ENCODE assay signal across 8 cellular contexts in the genomic region with DNA sequence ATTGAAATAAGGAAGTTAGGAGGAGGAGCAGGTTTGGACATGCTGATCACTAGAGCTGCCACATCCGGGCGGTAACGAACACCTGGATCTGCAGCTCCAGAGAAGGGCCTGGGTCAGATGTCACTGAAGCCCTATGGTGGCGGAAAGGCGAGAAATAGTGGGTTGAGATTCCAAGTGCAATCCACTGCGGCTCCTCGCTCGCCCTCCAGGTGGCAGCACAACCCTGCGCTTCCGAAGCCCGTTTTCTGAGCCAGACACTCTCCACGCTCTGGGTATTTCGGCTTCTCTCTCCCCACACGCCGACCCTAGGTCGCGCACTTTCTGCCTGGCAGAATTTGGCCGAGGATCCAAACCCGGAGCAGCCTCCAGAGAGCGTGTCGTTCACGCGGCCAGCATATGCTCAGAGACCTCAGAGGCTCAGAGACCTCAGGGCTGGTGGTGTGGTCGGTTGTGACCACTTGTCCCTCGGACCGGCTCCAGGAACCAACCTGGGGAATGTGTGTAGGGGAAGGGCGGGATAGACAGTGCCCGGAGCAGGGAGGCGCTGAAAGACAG. TPM values are rescaled to one million over a fixed set of nuclear protein-coding genes. Genes with fewer than 3 reads are reported as not detected.
DNase-seq lines count a peak whose midpoint lies in the region; ATAC-seq and TF ChIP-seq lines count a peak whose summit lies in the region.

No MANE protein-coding gene starts in this region.

- peak overlapping the region; percentile 75 for H3K4me2 ChIP-seq in H9 (ENCODE audit: insufficient read depth, insufficient read length, low read length)

- H3K27me3 ChIP-seq in H9 (ENCODE audit: insufficient read depth, low read length): no peaks in the 10 kb centered on the region
- no peaks in the 10 kb centered on the region for H3K27me3 ChIP-seq in psoas muscle (ENCODE audit: insufficient read depth in 3 of 3, low read length in 2 of 3)

- no CpG with 5 or more reads among the region's 29 CpGs for WGBS in H9 (ENCODE audit: extremely low coverage, insufficient read length, low lambda C conversion rate)
- WGBS in psoas muscle, 3 donors: 0 to 1% (median 1%) methylated on average over 29 of the region's 29 CpGs

- H3K4me3 Mint-ChIP-seq in H9: peak overlapping the region; percentile 76 to 92

- H4K91ac ChIP-seq in H9 (ENCODE audit: insufficient read length, low read depth, low read length): no peak overlapping the region

- no peaks in the 10 kb centered on the region for H3K79me1 ChIP-seq in H9 (ENCODE audit: insufficient read depth, low read depth, low read length, poor library complexity, severe bottlenecking)

- H3K27ac Mint-ChIP-seq in H9: peak overlapping the region in 2 of 3 experiments; percentile 77 to 90; a peak in 3 of 7 replicates

- peak; percentile 76 for DNase-seq in DMS114 treated with DMSO at 0.1 percent for 48 hours (lab: John Stamatoyannopoulos, UW; ENCODE audit: unreplicated experiment)
- peak; percentile 98 for DNase-seq in H9
- peak; percentile 92 for DNase-seq in NCI-H1105 treated with DMSO at 0.1 percent for 48 hours (lab: John Stamatoyannopoulos, UW)
- peak; percentile 67 to 81 (median 78) for DNase-seq in T-helper 2 cell
- peak in 50 of 56 donors; percentile 23 to 88 (median 61) for DNase-seq in amygdala (lab: John Stamatoyannopoulos, UW)
- peak; percentile 91 for DNase-seq in left ventricle myocardium superior
- peak; percentile 85 to 93 for DNase-seq in psoas muscle
- DNase-seq in ureter (ENCODE audit: low spot score): peak; percentile 90

- no peak overlapping the region for H4K8ac ChIP-seq in H9 (replicated peaks; ENCODE audit: insufficient read length, low read depth, low read length)

- intact Hi-C loops in left ventricle myocardium superior (cut with micrococcal nuclease): loop anchor here (2.0 kb wide), 1 partner anchor 16 kb away; no protein-coding TSS in a partner anchor
- intact Hi-C loops in psoas muscle (cut with DNase I): loop anchor here (1.0 to 5.0 kb wide), 4 partner anchors 16 to 67 kb away; a partner anchor contains a TSS

- peaks cover 0 to 21% of the 10 kb centered on the region in 2 donors for H3K36me3 ChIP-seq in psoas muscle (ENCODE audit: insufficient read depth in 1 of 2, low read depth in 1 of 2)

- no peaks in the 10 kb centered on the region for H3K9me3 ChIP-seq in H9 (ENCODE audit: control insufficient read depth, low read depth, low read length)
- H3K9me3 ChIP-seq in psoas muscle: no peaks in the 10 kb centered on the region

- no peak overlapping the region for H2AK5ac ChIP-seq in H9 (ENCODE audit: insufficient read length, low read length)

- peaks cover 13% of the 10 kb centered on the region for H3K27me3 Mint-ChIP-seq in H9 (ENCODE audit: low read depth)

- H2BK20ac ChIP-seq in H9 (ENCODE audit: low read depth, low read length, poor library complexity, severe bottlenecking): no peak overlapping the region

- H3K79me2 ChIP-seq in H9 (ENCODE audit: insufficient read depth, low read length): no peaks in the 10 kb centered on the region

- no peak overlapping the region for H2BK120ac ChIP-seq in H9 (ENCODE audit: low read depth, low read length, poor library complexity, severe bottlenecking)

- peaks cover 0 to 7% (median 2%) of the 10 kb centered on the region in 3 experiments; a peak in 3 of 7 replicates for H3K36me3 Mint-ChIP-seq in H9 (ENCODE audit: insufficient read depth in 1 of 3, low read depth in 3 of 3)

- H2BK15ac ChIP-seq in H9 (ENCODE audit: low read depth, low read length): no peak overlapping the region

- peak overlapping the region; percentile 42 for H2AFZ ChIP-seq in H9 (ENCODE audit: low read length)

- no peak overlapping the region for H3K56ac ChIP-seq in H9 (ENCODE audit: insufficient read length, low read depth, low read length)

- no peak overlapping the region for H2BK5ac ChIP-seq in H9 (ENCODE audit: insufficient read length, low read length)

- peak overlapping the region; percentile 55; the same call in 1 of the 2 replicates for H3K14ac ChIP-seq in H9 (ENCODE audit: insufficient read depth, low read length)

- TF ChIP-seq CTCF in H9 (conservative IDR thresholded peaks at IDR 0.05): peak; percentile 86
- TF ChIP-seq CTCF in psoas muscle (IDR thresholded peaks at IDR 0.05): peak; percentile 89

- no peak overlapping the region for H3K4ac ChIP-seq in H9 (ENCODE audit: low read depth, low read length)

- no peak overlapping the region for H3K9ac ChIP-seq in H9 (ENCODE audit: extremely low read depth, insufficient read length, low read length)

- peaks cover 12% of the 10 kb centered on the region for H3K23me2 ChIP-seq in H9 (ENCODE audit: insufficient read length, low read depth, low read length, poor library complexity, severe bottlenecking)

- no peak overlapping the region for H3K23ac ChIP-seq in H9 (ENCODE audit: insufficient read length, low read depth, low read length)

- H3K18ac ChIP-seq in H9 (ENCODE audit: insufficient read length, low read depth, low read length): peak overlapping the region; percentile 41

- H3K9me3 Mint-ChIP-seq in H9: no peaks in the 10 kb centered on the region

- no peak overlapping the region for H2BK12ac ChIP-seq in H9 (ENCODE audit: insufficient read length, low read depth, low read length)

- peak overlapping the region; percentile 86 for H3K4me3 ChIP-seq in psoas muscle

- H4K20me1 ChIP-seq in H9 (ENCODE audit: control insufficient read depth, insufficient read depth, insufficient read length): no peaks in the 10 kb centered on the region

- H4K5ac ChIP-seq in H9 (ENCODE audit: insufficient read length, low read depth, low read length): no peak overlapping the region

- no peak overlapping the region for H3T11ph ChIP-seq in H9 (ENCODE audit: low read length)

- H3K27ac ChIP-seq in H9 (ENCODE audit: insufficient read length, low read depth, low read length): peak overlapping the region; percentile 78
- H3K27ac ChIP-seq in psoas muscle: peak overlapping the region; percentile 96

- H3K4me1 Mint-ChIP-seq in H9: peaks cover 16 to 23% of the 10 kb centered on the region in 2 experiments

- ATAC-seq in left ventricle myocardium superior: peak; percentile 62
- peak; percentile 56 to 74 (median 61) for ATAC-seq in psoas muscle

- H3K4me1 ChIP-seq in H9 (ENCODE audit: insufficient read depth, low read length) (peaks cover 4% of the 10 kb centered on the region; the same call in 1 of the 2 replicates), psoas muscle (peaks cover 28% of the 10 kb centered on the region)

RNA-seq across cellular contexts. Expression of a gene that starts 0.9 kb away (rescaled TPM):
- total RNA-seq in H9 (2021) (4.4 and 4.7 TPM in 2 replicates), left ventricle myocardium superior (170 TPM), psoas muscle (100 to 1,000 TPM in 3 of 4 donors, 10 to 100 TPM in 1; 50.9 to 257 (median 139) TPM), ureter (11.2 TPM)
- 100 to 1,000 TPM in 1 of 3 donors, 10 to 100 TPM in 2; 19.4 to 127 (median 33.8) TPM for polyA plus RNA-seq in psoas muscle

RNA-seq across cellular contexts. Expression of a gene that starts 13.8 kb away (rescaled TPM):
- total RNA-seq in H9 (2021) (24.0 and 26.0 TPM in 2 replicates), left ventricle myocardium superior (0.77 TPM), psoas muscle (1 to 10 TPM in 1 of 4 donors, under 1 TPM in 3; 0.37 to 1.0 (median 0.75) TPM), ureter (not detected)
- 1 to 10 TPM in 1 of 3 donors, under 1 TPM in 2; 0.14 to 1.8 (median 0.21) TPM for polyA plus RNA-seq in psoas muscle

RNA-seq across cellular contexts. Expression of a gene that starts 18.3 kb away (rescaled TPM):
- total RNA-seq in H9 (2021) (174 and 177 TPM in 2 replicates), left ventricle myocardium superior (1.8 TPM), psoas muscle (1 to 10 TPM in 2 of 4 donors, under 1 TPM in 1, not detected in 1; 0.57 to 1.0 (median 1.0) TPM), ureter (157 TPM)
- polyA plus RNA-seq in psoas muscle: 1 to 10 TPM in 1 of 3 donors, under 1 TPM in 2; 0.48 to 1.1 (median 0.83) TPM

RNA-seq across cellular contexts. Expression of a gene that starts 26.8 kb away (rescaled TPM):
- total RNA-seq in H9 (2021): 978 and 1,015 TPM in 2 replicates
- 311 TPM for total RNA-seq in left ventricle myocardium superior
- total RNA-seq in psoas muscle: 100 to 1,000 TPM; 293 to 730 (median 567) TPM
- polyA plus RNA-seq in psoas muscle: 1,000 to 10,000 TPM in 1 of 3 donors, 100 to 1,000 TPM in 2; 468 to 1,107 (median 518) TPM
- 425 TPM for total RNA-seq in ureter

RNA-seq across cellular contexts. Expression of a gene that starts 28.6 kb away (rescaled TPM):
- total RNA-seq in H9 (2021) (46.5 and 49.6 TPM in 2 replicates), left ventricle myocardium superior (85.3 TPM), psoas muscle (10 to 100 TPM; 55.7 to 87.0 (median 74.8) TPM), ureter (46.3 TPM)
- polyA plus RNA-seq in psoas muscle: 100 to 1,000 TPM in 1 of 3 donors, 10 to 100 TPM in 2; 50.4 to 104 (median 86.0) TPM

Comparison
In these comparisons a context has a peak if more than half of its experiments do, and no peak if none do; other contexts are left out.
1. Peak in every context shown above with its lines: DNase-seq, ATAC-seq, H3K4me3 ChIP-seq and H3K27ac ChIP-seq.
2. RNA of a gene that starts 13.8 kb away (total RNA-seq): 24.0 to 26.0 TPM in H9; 0.37 to 1.0 TPM in psoas muscle, 0.77 TPM in left ventricle myocardium superior (single experiment) and not detected in ureter (single experiment); every median in the first group is over 10 times any median in the second.
3. RNA of a gene that starts 18.3 kb away (total RNA-seq): 174 to 177 TPM in H9 and 157 TPM in ureter (single experiment); 1.8 TPM in left ventricle myocardium superior (single experiment) and 0.57 to 1.0 TPM in psoas muscle; every median in the first group is over 10 times any median in the second.